8 cellular contexts compared by ENCODE assay signal in genomic region chr9:38160613-38161215, GRCh38.
DNase-seq lines count a peak whose midpoint lies in the region; ATAC-seq and TF ChIP-seq lines count a peak whose summit lies in the region.

No MANE protein-coding gene starts in this region.

- no peak overlapping the region for H3K27ac ChIP-seq in naive thymus-derived CD4-positive, alpha-beta T cell (ENCODE audit: low read depth, low read length)
- no peak overlapping the region for H3K27ac ChIP-seq in stomach

- H3K4me1 Mint-ChIP-seq in naive thymus-derived CD4-positive, alpha-beta T cell = peaks cover 0 to 10% (median 4%) of the 10 kb centered on the region in 7 donors

- no peaks in the 10 kb centered on the region for H3K9me3 ChIP-seq in naive thymus-derived CD4-positive, alpha-beta T cell (ENCODE audit: control insufficient read depth in 2 of 3, low read length in 3 of 3)
- no peaks in the 10 kb centered on the region for H3K9me3 ChIP-seq in stomach

- TF ChIP-seq POLR2A in stomach (IDR thresholded peaks at IDR 0.05) = no peak

- DNase-seq in ACHN = peak; percentile 51
- peak; percentile 74 for DNase-seq in GM13976 (ENCODE audit: low spot score)
- DNase-seq in NCI-H526 treated with DMSO at 0.1 percent for 48 hours (lab: John Stamatoyannopoulos, UW) = peak; percentile 12
- peak; percentile 20 to 24 for DNase-seq in activated CD8-positive, alpha-beta memory T cell treated with anti-CD3 and anti-CD28 coated beads for 4 hours (ENCODE audit: low read depth in 2 of 2)
- no peak for DNase-seq in epithelial cell of proximal tubule (ENCODE audit: low read depth)
- DNase-seq in naive thymus-derived CD4-positive, alpha-beta T cell = peak; percentile 12 to 65 (median 43)
- peak; percentile 77 for DNase-seq in stomach

- no peak for TF ChIP-seq EP300 in stomach (IDR thresholded peaks at IDR 0.05)

- H3K36me3 Mint-ChIP-seq in naive thymus-derived CD4-positive, alpha-beta T cell = no peaks in the 10 kb centered on the region

- in situ Hi-C loops in ACHN (cut with HindIII; ENCODE audit: low pct_ligation_motif_present, low pct_unique_long_range_greater_than_20kb, low sequenced_read_pairs) = no loop called here
- in situ Hi-C loops in GM13976 (cut with MboI; ENCODE audit: low sequenced_read_pairs, unreplicated experiment) = loop anchor here (10.0 kb wide), 1 partner anchor 246 kb away; no protein-coding TSS in a partner anchor

- POLR2A ChIA-PET in naive thymus-derived CD4-positive, alpha-beta T cell (lab: Charles Lee) = no interaction called here

- H3K4me3 ChIP-seq in epithelial cell of proximal tubule (ENCODE audit: low read depth, low read length) (no peak overlapping the region), stomach (no peak overlapping the region)
- H3K4me3 ChIP-seq in naive thymus-derived CD4-positive, alpha-beta T cell (ENCODE audit: low read length) = no peak overlapping the region

- H3K27me3 Mint-ChIP-seq in naive thymus-derived CD4-positive, alpha-beta T cell = peaks cover 0 to 4% (median 0%) of the 10 kb centered on the region in 5 donors

- peak; percentile 54 for ATAC-seq in naive thymus-derived CD4-positive, alpha-beta T cell
- ATAC-seq in GM18907 (IDR thresholded peaks at IDR 0.05; ENCODE audit: unreplicated experiment) = no peak

- CTCF ChIA-PET in naive thymus-derived CD4-positive, alpha-beta T cell (lab: Charles Lee) = interaction anchor here (0.6 to 1.2 kb wide), 4 partner anchors 12 to 195 kb away, joined by 3 to 5 read pairs (median 3); no protein-coding TSS in a partner anchor

- no peaks in the 10 kb centered on the region for H3K36me3 ChIP-seq in naive thymus-derived CD4-positive, alpha-beta T cell (ENCODE audit: control insufficient read depth in 2 of 3, insufficient read depth in 3 of 3, low read length in 3 of 3)
- no peaks in the 10 kb centered on the region for H3K36me3 ChIP-seq in stomach

- WGBS in stomach, 5 donors = 33 to 45% (median 35%) methylated on average over 8 to 9 of the region's 9 CpGs

- TF ChIP-seq CTCF in GM13976 (IDR thresholded peaks at IDR 0.05; ENCODE audit: borderline replicate concordance, control extremely low read depth, extremely low read depth, insufficient read depth, missing control alignments) = peak; percentile 84
- TF ChIP-seq CTCF in epithelial cell of proximal tubule (conservative IDR thresholded peaks at IDR 0.05; ENCODE audit: low read depth, low read length) = peak; percentile 91
- peak in 4 of 7 experiments; percentile 69 to 88 (median 79) for TF ChIP-seq CTCF in stomach (IDR thresholded peaks at IDR 0.05)

- intact Hi-C loops in naive thymus-derived CD4-positive, alpha-beta T cell (cut with micrococcal nuclease) = loop anchor here (1.0 kb wide), 1 partner anchor 247 kb away; no protein-coding TSS in a partner anchor
- intact Hi-C loops in stomach (cut with DNase I; ENCODE audit: low total_unique reads) = no loop called here

- no peaks in the 10 kb centered on the region for H3K9me3 Mint-ChIP-seq in naive thymus-derived CD4-positive, alpha-beta T cell

- peak overlapping the region in 1 of 9 donors; percentile 63 for H3K27ac Mint-ChIP-seq in naive thymus-derived CD4-positive, alpha-beta T cell

- no peaks in the 10 kb centered on the region for H3K4me1 ChIP-seq in naive thymus-derived CD4-positive, alpha-beta T cell (ENCODE audit: control insufficient read depth in 2 of 2, insufficient read depth in 2 of 2, low read length in 2 of 2)
- no peaks in the 10 kb centered on the region for H3K4me1 ChIP-seq in stomach

- H3K4me3 Mint-ChIP-seq in naive thymus-derived CD4-positive, alpha-beta T cell = no peak overlapping the region

- H3K27me3 ChIP-seq in naive thymus-derived CD4-positive, alpha-beta T cell (ENCODE audit: control insufficient read depth in 2 of 2, insufficient read depth in 2 of 2, low read length in 2 of 2) = no peaks in the 10 kb centered on the region
- no peaks in the 10 kb centered on the region for H3K27me3 ChIP-seq in stomach
